9 cellular contexts compared by ENCODE assay signal in the genomic region with DNA sequence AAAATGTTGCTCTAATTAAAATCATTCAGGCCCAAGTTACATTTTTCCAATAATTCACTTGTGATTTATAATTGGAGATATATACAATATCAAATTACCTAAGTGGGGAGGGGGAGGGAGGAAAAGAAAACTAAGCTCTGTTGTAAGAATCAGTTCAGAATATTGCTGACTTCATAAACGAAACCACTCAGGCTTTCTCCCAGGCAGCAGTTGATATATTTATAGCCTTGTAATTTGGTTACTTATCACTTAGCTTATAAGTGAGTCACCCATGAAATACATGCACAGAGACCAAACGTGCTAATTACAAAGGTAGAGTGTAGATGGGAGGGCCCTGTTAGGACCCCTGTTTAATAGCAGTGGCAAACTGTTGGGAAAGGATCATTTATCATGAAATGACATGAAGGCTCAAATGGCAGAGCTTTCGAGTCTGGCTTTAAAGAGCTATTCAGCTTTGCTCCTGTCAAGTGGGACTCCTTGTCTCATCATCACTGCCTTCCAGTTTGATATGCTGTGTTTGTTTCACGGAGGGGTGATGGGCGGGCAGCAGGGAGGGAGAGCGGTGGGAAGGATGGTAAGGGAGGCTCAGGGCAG.
DNase-seq lines count a peak whose midpoint lies in the region; ATAC-seq and TF ChIP-seq lines count a peak whose summit lies in the region.
"Had no signal": no experiment of that assay in that cellular context is flagged by ENCODE, and none has a peak within 500 bp of the region (broad histone marks: within the 10 kb centered on the region; RNA-seq: fewer than 3 reads in every experiment).

No MANE protein-coding gene starts in this region.

- no peaks in the 10 kb centered on the region for H3K79me2 ChIP-seq in ACC112 (ENCODE audit: control insufficient read depth, insufficient read depth, low read length, unreplicated experiment)

- TF ChIP-seq CTCF in cardiac muscle cell (IDR thresholded peaks at IDR 0.05; ENCODE audit: low read depth, low read length) = no peak

- H2AFZ ChIP-seq in ACC112 (ENCODE audit: low read length, unreplicated experiment) = peak overlapping the region; percentile 34

- H3K36me3 ChIP-seq in ACC112 (ENCODE audit: insufficient read depth, low read length) = no peaks in the 10 kb centered on the region
- no peaks in the 10 kb centered on the region for H3K36me3 ChIP-seq in cardiac muscle cell
- no peaks in the 10 kb centered on the region for H3K36me3 ChIP-seq in effector memory CD4-positive, alpha-beta T cell (ENCODE audit: control insufficient read depth, insufficient read depth, low read length)
- H3K36me3 ChIP-seq in H7 (replicated peaks; ENCODE audit: control insufficient read depth, insufficient read depth, low read length) = no peaks in the 10 kb centered on the region
- H3K36me3 ChIP-seq: BLaER1 had no signal

- H3K9me3 ChIP-seq in cardiac muscle cell (ENCODE audit: low read depth) = no peaks in the 10 kb centered on the region
- H3K9me3 ChIP-seq in effector memory CD4-positive, alpha-beta T cell (ENCODE audit: control insufficient read depth, low read length) = no peaks in the 10 kb centered on the region
- H3K9me3 ChIP-seq: BLaER1 had no signal

- no peak for ATAC-seq in HG02798 (IDR thresholded peaks at IDR 0.05; ENCODE audit: poor library complexity, unreplicated experiment)

- POLR2A ChIA-PET in HEK293T (lab: Yijun Ruan, JAX) = interaction anchor here (0.6 to 1.7 kb wide), 7 partner anchors 9 to 419 kb away, joined by 3 to 8 read pairs (median 3); a partner anchor contains a TSS

- peak; percentile 61 for DNase-seq in HEK293T (ENCODE audit: extremely low spot score)
- DNase-seq in NCI-H510A treated with DMSO at 0.1 percent for 48 hours (lab: John Stamatoyannopoulos, UW) = peak; percentile 56
- peak; percentile 62 to 82 for DNase-seq in cardiac muscle cell (ENCODE audit: low read depth in 1 of 2, low spot score in 1 of 2)
- DNase-seq in effector memory CD4-positive, alpha-beta T cell = no peak
- no peak for DNase-seq in H7
- no peak for DNase-seq in RKO (ENCODE audit: low spot score)

- peaks cover 22% of the 10 kb centered on the region for H3K4me1 ChIP-seq in ACC112 (ENCODE audit: control insufficient read depth, insufficient read depth, low read length, unreplicated experiment)
- H3K4me1 ChIP-seq in cardiac muscle cell (ENCODE audit: low read depth) = peaks cover 8% of the 10 kb centered on the region
- H3K4me1 ChIP-seq in effector memory CD4-positive, alpha-beta T cell (ENCODE audit: control insufficient read depth, insufficient read depth, low read length, poor library complexity, severe bottlenecking) = no peaks in the 10 kb centered on the region
- H3K4me1 ChIP-seq: BLaER1 had no signal

- no peaks in the 10 kb centered on the region for H3K27me3 ChIP-seq in ACC112 (ENCODE audit: insufficient read depth, low read length)
- H3K27me3 ChIP-seq in cardiac muscle cell = no peaks in the 10 kb centered on the region
- H3K27me3 ChIP-seq in effector memory CD4-positive, alpha-beta T cell (replicated peaks; ENCODE audit: control insufficient read depth, insufficient read depth, low read length, poor library complexity, severe bottlenecking) = no peaks in the 10 kb centered on the region
- no peaks in the 10 kb centered on the region for H3K27me3 ChIP-seq in H7 (ENCODE audit: control insufficient read depth, insufficient read depth, low read length)
- H3K27me3 ChIP-seq: BLaER1 had no signal

- no peak overlapping the region for H3K27ac ChIP-seq in ACC112 (ENCODE audit: low read depth, low read length)
- no peak overlapping the region for H3K27ac ChIP-seq in cardiac muscle cell
- no peak overlapping the region for H3K27ac ChIP-seq in effector memory CD4-positive, alpha-beta T cell (ENCODE audit: insufficient read depth, low read length, poor library complexity, severe bottlenecking)
- H3K27ac ChIP-seq: BLaER1 had no signal

- CTCF ChIA-PET in HEK293T (lab: Yijun Ruan, JAX) = interaction anchor here (0.9 to 1.2 kb wide), 2 partner anchors 9 to 13 kb away, joined by 3 to 4 read pairs; no protein-coding TSS in a partner anchor

- H3K4me3 ChIP-seq in ACC112 (ENCODE audit: low read depth, low read length) (no peak overlapping the region), cardiac muscle cell (no peak overlapping the region), H7 (ENCODE audit: insufficient read depth, low read depth, low read length) (no peak overlapping the region)
- H3K4me3 ChIP-seq in effector memory CD4-positive, alpha-beta T cell (ENCODE audit: insufficient read depth, low read depth, low read length, poor library complexity, severe bottlenecking) = no peak overlapping the region
- H3K4me3 ChIP-seq: BLaER1 had no signal

TF ChIP-seq in HEK293T, 16 proteins besides CTCF, POLR2A, EP300 and RAD21:
- TF ChIP-seq FOXK2 (IDR thresholded peaks at IDR 0.05) = no peak
- TF ChIP-seq, protein P1, sequence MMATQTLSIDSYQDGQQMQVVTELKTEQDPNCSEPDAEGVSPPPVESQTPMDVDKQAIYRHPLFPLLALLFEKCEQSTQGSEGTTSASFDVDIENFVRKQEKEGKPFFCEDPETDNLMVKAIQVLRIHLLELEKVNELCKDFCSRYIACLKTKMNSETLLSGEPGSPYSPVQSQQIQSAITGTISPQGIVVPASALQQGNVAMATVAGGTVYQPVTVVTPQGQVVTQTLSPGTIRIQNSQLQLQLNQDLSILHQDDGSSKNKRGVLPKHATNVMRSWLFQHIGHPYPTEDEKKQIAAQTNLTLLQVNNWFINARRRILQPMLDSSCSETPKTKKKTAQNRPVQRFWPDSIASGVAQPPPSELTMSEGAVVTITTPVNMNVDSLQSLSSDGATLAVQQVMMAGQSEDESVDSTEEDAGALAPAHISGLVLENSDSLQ (IDR thresholded peaks at IDR 0.05) = peak; percentile 97
- no peak for TF ChIP-seq FOXA1 (IDR thresholded peaks at IDR 0.05)
- TF ChIP-seq ELF4 (IDR thresholded peaks at IDR 0.05) = no peak
- peak; percentile 26; the same call in 1 of the 2 replicates for TF ChIP-seq TARDBP (IDR thresholded peaks at IDR 0.05)
- no peak for TF ChIP-seq SP1 (IDR thresholded peaks at IDR 0.05)
- TF ChIP-seq BHLHE40 (IDR thresholded peaks at IDR 0.05; ENCODE audit: borderline replicate concordance) = no peak; the same call in 1 of the 2 replicates
- peak; percentile 83; the same call in 1 of the 2 replicates for TF ChIP-seq LEF1 (IDR thresholded peaks at IDR 0.05; ENCODE audit: borderline replicate concordance)
- TF ChIP-seq FOXM1 (IDR thresholded peaks at IDR 0.05; ENCODE audit: borderline replicate concordance) = peak; percentile 63; the same call in 1 of the 2 replicates
- TF ChIP-seq ZNF384 (IDR thresholded peaks at IDR 0.05) = no peak
- TF ChIP-seq ARNT (IDR thresholded peaks at IDR 0.05) = peak; percentile 95
- TF ChIP-seq L3MBTL2 (conservative IDR thresholded peaks at IDR 0.05) = no peak
- TF ChIP-seq SUZ12 (IDR thresholded peaks at IDR 0.05) = no peak
- no peak for TF ChIP-seq HDGF (IDR thresholded peaks at IDR 0.05; ENCODE audit: borderline replicate concordance)
- peak; percentile 93 for TF ChIP-seq CTBP1 (IDR thresholded peaks at IDR 0.05; ENCODE audit: borderline replicate concordance)
- no peak for TF ChIP-seq NFRKB (IDR thresholded peaks at IDR 0.05)

Comparison
In these comparisons a context has a peak if more than half of its experiments do, and no peak if none do; other contexts are left out.
1. DNase-seq: peak in HEK293T (single experiment), NCI-H510A treated with DMSO at 0.1 percent for 48 hours (single experiment) and cardiac muscle cell (2 of 2); none in effector memory CD4-positive, alpha-beta T cell (0 of 3), H7 (single experiment) and RKO (single experiment).